9 cellular contexts compared by ENCODE assay signal in the genomic region with DNA sequence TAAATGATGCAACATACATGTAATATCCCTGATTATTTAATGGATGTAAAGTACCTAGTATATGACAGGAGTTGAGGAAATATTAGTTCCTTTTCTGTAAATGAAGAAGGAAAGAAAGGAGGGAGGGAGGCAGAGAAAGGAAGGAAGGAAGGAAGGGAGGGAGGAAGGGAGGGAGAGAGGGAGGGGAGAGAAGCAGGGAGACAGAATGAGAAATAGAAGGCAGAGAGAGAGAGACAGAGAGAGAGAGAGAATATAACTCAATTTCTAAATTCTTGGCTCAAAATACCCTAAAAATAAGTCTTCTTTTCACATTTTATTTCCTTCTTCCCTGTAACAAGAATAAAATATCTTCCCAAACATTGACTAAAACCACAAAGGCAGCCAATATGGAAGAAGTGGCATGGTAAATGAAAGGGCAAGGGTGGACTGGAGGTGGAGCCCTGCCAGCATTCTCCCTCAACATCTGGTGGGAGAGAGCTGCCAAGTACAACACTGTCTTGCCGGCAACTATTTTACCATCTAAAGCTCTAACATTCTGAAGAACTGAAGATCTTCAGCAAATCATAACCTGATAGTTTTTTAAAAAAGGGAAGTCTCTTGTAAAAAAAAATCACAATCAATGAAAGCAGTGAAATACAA.
DNase-seq lines count a peak whose midpoint lies in the region; ATAC-seq and TF ChIP-seq lines count a peak whose summit lies in the region.
"Had no signal": no experiment of that assay in that cellular context is flagged by ENCODE, and none has a peak within 500 bp of the region (broad histone marks: within the 10 kb centered on the region; RNA-seq: fewer than 3 reads in every experiment).

No MANE protein-coding gene starts in this region.

- no peaks in the 10 kb centered on the region for H3K4me1 ChIP-seq in CD8-positive, alpha-beta memory T cell (ENCODE audit: insufficient read depth, low read length)
- H3K4me1 ChIP-seq in left lung = peaks cover 4 to 18% of the 10 kb centered on the region in 2 donors

- H3K4me3 Mint-ChIP-seq in stimulated activated effector memory CD8-positive, alpha-beta T cell treated with anti-CD3 and anti-CD28 coated beads, Interleukin-12 subunit alpha, Interleukin-12 subunit beta, amount 100 ng/mL, for 72 hours = no peak overlapping the region
- no peak overlapping the region for H3K4me3 Mint-ChIP-seq in CD8-positive, alpha-beta memory T cell

- H3K27ac ChIP-seq in SK-N-MC (peak overlapping the region; percentile 29), left lung (no peak overlapping the region)
- H3K27ac ChIP-seq in CD8-positive, alpha-beta memory T cell (ENCODE audit: low read depth, low read length) = no peak overlapping the region

- no peak for ATAC-seq in stimulated activated effector memory CD8-positive, alpha-beta T cell treated with anti-CD3 and anti-CD28 coated beads, Interleukin-12 subunit alpha, Interleukin-12 subunit beta, amount 100 ng/mL, for 72 hours
- ATAC-seq in GM19035 (IDR thresholded peaks at IDR 0.05; ENCODE audit: unreplicated experiment) (no peak), left lung (no peak)

- CTCF ChIA-PET in CD8-positive, alpha-beta memory T cell (lab: Charles Lee) = no interaction called here

- peak overlapping the region; percentile 24 for H3K27ac Mint-ChIP-seq in stimulated activated effector memory CD8-positive, alpha-beta T cell treated with anti-CD3 and anti-CD28 coated beads, Interleukin-12 subunit alpha, Interleukin-12 subunit beta, amount 100 ng/mL, for 72 hours
- H3K27ac Mint-ChIP-seq in CD8-positive, alpha-beta memory T cell = peak overlapping the region in 1 of 8 donors; percentile 6
- H3K27ac Mint-ChIP-seq: activated T-helper 2 cell treated with anti-CD3 and anti-CD28 coated beads, Interferon-gamma antibody, Interleukin-2, Interleukin-4, amounts not matched to agents 10 μg/mL and 5 μg/mL and 100 μg/mL, durations not matched to agents 14 hours and 24 hours and 36 hours had no signal

- no peaks in the 10 kb centered on the region for H3K27me3 Mint-ChIP-seq in CD8-positive, alpha-beta memory T cell

- H3K27me3 ChIP-seq in CD8-positive, alpha-beta memory T cell (ENCODE audit: insufficient read depth, low read length, poor library complexity, severe bottlenecking) = no peaks in the 10 kb centered on the region
- no peaks in the 10 kb centered on the region for H3K27me3 ChIP-seq in left lung

- H3K9me3 ChIP-seq in SK-N-MC (ENCODE audit: low read depth, low read length) = no peaks in the 10 kb centered on the region
- H3K9me3 ChIP-seq in CD8-positive, alpha-beta memory T cell (ENCODE audit: low read length) = no peaks in the 10 kb centered on the region
- no peaks in the 10 kb centered on the region for H3K9me3 ChIP-seq in left lung

- H3K9me3 Mint-ChIP-seq in stimulated activated effector memory CD8-positive, alpha-beta T cell treated with anti-CD3 and anti-CD28 coated beads, Interleukin-12 subunit alpha, Interleukin-12 subunit beta, amount 100 ng/mL, for 72 hours = no peaks in the 10 kb centered on the region
- no peaks in the 10 kb centered on the region for H3K9me3 Mint-ChIP-seq in CD8-positive, alpha-beta memory T cell
- H3K9me3 Mint-ChIP-seq: activated T-helper 2 cell treated with anti-CD3 and anti-CD28 coated beads, Interferon-gamma antibody, Interleukin-2, Interleukin-4, amounts not matched to agents 10 μg/mL and 5 μg/mL and 100 μg/mL, durations not matched to agents 14 hours and 24 hours and 36 hours had no signal

- peak overlapping the region; percentile 18; the same call in 1 of the 2 replicates for H3K4me3 ChIP-seq in SK-N-MC
- no peak overlapping the region for H3K4me3 ChIP-seq in fibroblast of villous mesenchyme (ENCODE audit: low read depth, low read length)
- H3K4me3 ChIP-seq in CD8-positive, alpha-beta memory T cell (ENCODE audit: low read length) = no peak overlapping the region
- no peak overlapping the region for H3K4me3 ChIP-seq in left lung

- DNase-seq in H4 (ENCODE audit: low spot score) (peak; percentile 62), SK-N-MC (ENCODE audit: low read depth, low spot score) (no peak), fibroblast of villous mesenchyme (ENCODE audit: low read depth) (peak; percentile 78), COR-L47 (lab: John Stamatoyannopoulos, UW) (no peak), left lung (no peak)
- DNase-seq in stimulated activated effector memory CD8-positive, alpha-beta T cell treated with anti-CD3 and anti-CD28 coated beads, Interleukin-12 subunit alpha, Interleukin-12 subunit beta, amount 100 ng/mL, for 72 hours (ENCODE audit: low spot score in 2 of 2) = no peak
- DNase-seq in CD8-positive, alpha-beta memory T cell = no peak

- intact Hi-C loops in left lung (cut with DNase I) = no loop called here

- no peak for TF ChIP-seq CTCF in fibroblast of villous mesenchyme (IDR thresholded peaks at IDR 0.05; ENCODE audit: insufficient read depth, low read depth, low read length)
- TF ChIP-seq CTCF in left lung (IDR thresholded peaks at IDR 0.05) = no peak

- POLR2A ChIA-PET in CD8-positive, alpha-beta memory T cell (lab: Charles Lee) = no interaction called here

- peaks cover 41% of the 10 kb centered on the region for H3K4me1 Mint-ChIP-seq in stimulated activated effector memory CD8-positive, alpha-beta T cell treated with anti-CD3 and anti-CD28 coated beads, Interleukin-12 subunit alpha, Interleukin-12 subunit beta, amount 100 ng/mL, for 72 hours
- H3K4me1 Mint-ChIP-seq in CD8-positive, alpha-beta memory T cell = peaks cover 29 to 45% (median 34%) of the 10 kb centered on the region in 3 donors

- no peak overlapping the region for H3K9ac ChIP-seq in SK-N-MC (ENCODE audit: insufficient read length)

- no peaks in the 10 kb centered on the region for H3K36me3 ChIP-seq in SK-N-MC (ENCODE audit: insufficient read depth, low read length)
- H3K36me3 ChIP-seq in CD8-positive, alpha-beta memory T cell (ENCODE audit: insufficient read depth, low read length) = no peaks in the 10 kb centered on the region
- no peaks in the 10 kb centered on the region for H3K36me3 ChIP-seq in left lung

- H3K36me3 Mint-ChIP-seq in stimulated activated effector memory CD8-positive, alpha-beta T cell treated with anti-CD3 and anti-CD28 coated beads, Interleukin-12 subunit alpha, Interleukin-12 subunit beta, amount 100 ng/mL, for 72 hours = peaks cover 14% of the 10 kb centered on the region
- H3K36me3 Mint-ChIP-seq in CD8-positive, alpha-beta memory T cell = peaks cover 6 to 28% (median 11%) of the 10 kb centered on the region in 3 donors

Comparison
In these comparisons a context has a peak if more than half of its experiments do, and no peak if none do; other contexts are left out.
1. DNase-seq: peak in H4 (single experiment) and fibroblast of villous mesenchyme (single experiment); none in SK-N-MC (single experiment), stimulated activated effector memory CD8-positive, alpha-beta T cell treated with anti-CD3 and anti-CD28 coated beads, Interleukin-12 subunit alpha, Interleukin-12 subunit beta, amount 100 ng/mL, for 72 hours (0 of 2), CD8-positive, alpha-beta memory T cell (0 of 5), COR-L47 (single experiment) and left lung (0 of 2).